Comparison of ENCODE assay signal across 21 cellular contexts in the genomic region with DNA sequence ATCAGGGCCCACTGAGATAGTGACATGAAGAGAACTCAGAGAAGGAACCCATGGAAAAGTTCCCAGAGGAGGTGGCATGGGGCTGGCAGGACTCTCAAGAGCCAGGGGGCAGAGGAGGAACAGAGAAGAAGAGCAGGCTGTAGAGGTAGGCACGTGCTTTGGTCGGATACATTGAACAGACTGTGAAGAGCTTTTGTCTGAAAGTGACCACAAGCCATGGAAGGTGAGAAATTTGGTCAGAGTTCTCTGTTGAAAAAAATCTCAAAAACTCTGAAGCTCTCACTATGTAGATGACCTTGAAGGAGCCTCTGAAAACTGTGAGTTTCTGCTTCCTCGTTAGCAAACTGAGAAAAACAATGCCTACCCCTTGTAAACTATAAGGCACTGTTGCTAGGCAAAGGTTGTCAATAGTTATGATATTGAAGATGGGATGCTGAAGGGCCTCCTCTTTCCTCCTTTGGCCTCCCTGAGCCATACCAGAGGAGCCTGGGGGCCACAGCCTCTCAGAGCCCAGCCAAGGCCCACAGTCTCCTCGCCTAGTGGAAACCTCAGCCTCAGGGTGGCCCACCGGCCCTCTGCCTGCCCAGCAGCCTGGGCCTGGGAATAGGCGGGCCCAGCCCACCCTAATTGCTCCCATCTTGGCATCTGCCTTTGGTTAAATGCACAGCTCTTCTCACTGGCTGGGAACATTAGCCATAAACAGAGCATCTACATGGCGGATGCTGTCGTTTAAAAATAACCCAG.
A peak's percentile ranks its signal among the peaks of the same experiment; 100 is the strongest.
DNase-seq lines count a peak whose midpoint lies in the region; ATAC-seq and TF ChIP-seq lines count a peak whose summit lies in the region.
"Had no signal": no experiment of that assay in that cellular context is flagged by ENCODE, and none has a peak within 500 bp of the region (broad histone marks: within the 10 kb centered on the region; RNA-seq: fewer than 3 reads in every experiment).

No MANE protein-coding gene starts in this region.

- H3K79me2 ChIP-seq in SK-N-SH (ENCODE audit: insufficient read depth) = no peaks in the 10 kb centered on the region

- no peak for TF ChIP-seq RAD21 in SK-N-SH (IDR thresholded peaks at IDR 0.05; ENCODE audit: low read length)

- no peak for DNase-seq in left ventricle myocardium inferior
- DNase-seq in right cardiac atrium = no peak
- peak; percentile 43 for DNase-seq in coronary artery (ENCODE audit: low spot score)
- DNase-seq in stimulated activated naive CD4-positive, alpha-beta T cell (lab: John Stamatoyannopoulos, UW) = no peak
- no peak for DNase-seq in activated CD4-positive, CD25-positive, alpha-beta regulatory T cell (lab: John Stamatoyannopoulos, UW)
- no peak for DNase-seq in SK-N-SH
- DNase-seq: BE2C; Caco-2; HCEC 1CT; NCI-H1105; NCI-H2081; NCI-H446 treated with DMSO at 0.1 percent for 48 hours; NK-92 treated with Interleukin-12 subunit alpha and Interleukin-12 subunit beta, amount 100 ng/mL, for 24 hours; Peyer's patch had no signal

- H3K9me2 ChIP-seq in SK-N-SH = no peaks in the 10 kb centered on the region

- H3K4me1 ChIP-seq in left ventricle myocardium inferior = no peaks in the 10 kb centered on the region
- H3K4me1 ChIP-seq in right cardiac atrium (ENCODE audit: control insufficient read depth, insufficient read depth, low read length) = no peaks in the 10 kb centered on the region
- peaks cover 0 to 2% of the 10 kb centered on the region in 2 experiments; a peak in 1 of 4 replicates for H3K4me1 ChIP-seq in SK-N-SH (ENCODE audit: control insufficient read depth in 1 of 2, insufficient read depth in 2 of 2, low read depth in 1 of 2, low read length in 1 of 2)
- H3K4me1 ChIP-seq: adrenal gland, BE2C, Caco-2, Peyer's patch, uterus had no signal

- no peak for TF ChIP-seq CTCF in left ventricle myocardium inferior (IDR thresholded peaks at IDR 0.05; ENCODE audit: borderline replicate concordance)
- no peak for TF ChIP-seq CTCF in coronary artery (IDR thresholded peaks at IDR 0.05)
- TF ChIP-seq CTCF in SK-N-SH (IDR thresholded peaks at IDR 0.05) = no peak

- H3K9me3 ChIP-seq in left ventricle myocardium inferior (replicated peaks) (no peaks in the 10 kb centered on the region), right cardiac atrium (ENCODE audit: control insufficient read depth, low read length) (no peaks in the 10 kb centered on the region), SK-N-SH (no peaks in the 10 kb centered on the region)
- H3K9me3 ChIP-seq: adrenal gland, BE2C, Caco-2, neutrophil, Peyer's patch, uterus had no signal

- H3K9ac ChIP-seq in SK-N-SH = no peak overlapping the region

- no peaks in the 10 kb centered on the region for H3K27me3 ChIP-seq in left ventricle myocardium inferior (ENCODE audit: low read depth)
- no peaks in the 10 kb centered on the region for H3K27me3 ChIP-seq in right cardiac atrium (ENCODE audit: control insufficient read depth, insufficient read depth)
- no peaks in the 10 kb centered on the region; the same call in 1 of the 2 replicates for H3K27me3 ChIP-seq in SK-N-SH (ENCODE audit: insufficient read depth)
- H3K27me3 ChIP-seq: adrenal gland, BE2C, heart right ventricle, neutrophil, Peyer's patch, uterus had no signal

- H3K4me2 ChIP-seq in SK-N-SH = no peak overlapping the region

- WGBS in right cardiac atrium = 86% methylated on average over 8 of the region's 8 CpGs
- 51% methylated on average over 8 of the region's 8 CpGs for WGBS in SK-N-SH (ENCODE audit: low lambda C conversion rate)

- H4K20me1 ChIP-seq in SK-N-SH (ENCODE audit: insufficient read depth) = no peaks in the 10 kb centered on the region

- no peaks in the 10 kb centered on the region for H3K36me3 ChIP-seq in left ventricle myocardium inferior
- no peaks in the 10 kb centered on the region for H3K36me3 ChIP-seq in SK-N-SH (replicated peaks in 1 of 2; ENCODE audit: control insufficient read depth in 1 of 2, insufficient read depth in 2 of 2, low read length in 1 of 2)
- H3K36me3 ChIP-seq: adrenal gland, BE2C, heart right ventricle, neutrophil, Peyer's patch, uterus had no signal

- TF ChIP-seq EP300 in SK-N-SH (IDR thresholded peaks at IDR 0.05; ENCODE audit: borderline replicate concordance in 1 of 2, low read depth in 1 of 2, low read length in 1 of 2) = no peak

- intact Hi-C loops in left ventricle myocardium inferior (cut with micrococcal nuclease) (no loop called here), right cardiac atrium (cut with DNase I) (no loop called here)

- H3K4me3 ChIP-seq in left ventricle myocardium inferior = peak overlapping the region; percentile 6
- H3K4me3 ChIP-seq in right cardiac atrium (ENCODE audit: low read length) = no peak overlapping the region
- no peak overlapping the region for H3K4me3 ChIP-seq in coronary artery
- H3K4me3 ChIP-seq in SK-N-SH (ENCODE audit: low read depth in 2 of 2, low read length in 1 of 2) = peak overlapping the region in 1 of 2 experiments; percentile 54; a peak in 1 of 4 replicates
- H3K4me3 ChIP-seq: Peyer's patch, uterus had no signal

- CTCF ChIA-PET in SK-N-SH (lab: Yijun Ruan, JAX) = interaction anchor here (0.6 to 1.6 kb wide), 3 partner anchors 8 to 291 kb away, joined by 4 to 6 read pairs (median 4); no protein-coding TSS in a partner anchor

- H2AFZ ChIP-seq in SK-N-SH (ENCODE audit: low read depth) = no peak overlapping the region

- ATAC-seq in right cardiac atrium (no peak), HG03159 (IDR thresholded peaks at IDR 0.05; ENCODE audit: unreplicated experiment) (peak; percentile 9), HG03196 (IDR thresholded peaks at IDR 0.05; ENCODE audit: unreplicated experiment) (no peak)

- H3K27ac ChIP-seq in left ventricle myocardium inferior (replicated peaks) (no peak overlapping the region), right cardiac atrium (ENCODE audit: low read length) (no peak overlapping the region), coronary artery (no peak overlapping the region), SK-N-SH (ENCODE audit: low read depth in 2 of 2, low read length in 1 of 2) (no peak overlapping the region)
- H3K27ac ChIP-seq: adrenal gland, heart right ventricle, neutrophil, Peyer's patch, uterus, VCaP had no signal

- POLR2A ChIA-PET in SK-N-SH (lab: Yijun Ruan, JAX) = no interaction called here

- no peaks in the 10 kb centered on the region for H3F3A ChIP-seq in SK-N-SH (replicated peaks; ENCODE audit: insufficient read depth)

TF ChIP-seq in SK-N-SH, 30 proteins besides CTCF, POLR2A, EP300 and RAD21 (continues in another document):
- TF ChIP-seq REST (IDR thresholded peaks at IDR 0.05; ENCODE audit: low read depth, low read length) (no peak), ELF1 (IDR thresholded peaks at IDR 0.05) (no peak), MEF2A (IDR thresholded peaks at IDR 0.05; ENCODE audit: borderline replicate concordance, low read depth) (no peak), TCF12 (IDR thresholded peaks at IDR 0.05) (no peak), MXI1 (IDR thresholded peaks at IDR 0.05; ENCODE audit: low read depth, low read length) (no peak), GABPA (IDR thresholded peaks at IDR 0.05; ENCODE audit: low read depth) (no peak), IRF3 (IDR thresholded peaks at IDR 0.05; ENCODE audit: low read depth, low read length) (no peak), FOSL2 (IDR thresholded peaks at IDR 0.05; ENCODE audit: borderline replicate concordance, low read depth) (no peak), GATA2 (CRISPR knock-in tag; IDR thresholded peaks at IDR 0.05) (no peak), SIN3A (IDR thresholded peaks at IDR 0.05; ENCODE audit: borderline replicate concordance, low read depth, low read length) (no peak), POLR2AphosphoS5 (IDR thresholded peaks at IDR 0.05; ENCODE audit: low read depth, low read length) (no peak), RFX5 (IDR thresholded peaks at IDR 0.05; ENCODE audit: low read length) (no peak), NRF1 (IDR thresholded peaks at IDR 0.05; ENCODE audit: low read depth, low read length) (no peak)
